In the genomic region with DNA sequence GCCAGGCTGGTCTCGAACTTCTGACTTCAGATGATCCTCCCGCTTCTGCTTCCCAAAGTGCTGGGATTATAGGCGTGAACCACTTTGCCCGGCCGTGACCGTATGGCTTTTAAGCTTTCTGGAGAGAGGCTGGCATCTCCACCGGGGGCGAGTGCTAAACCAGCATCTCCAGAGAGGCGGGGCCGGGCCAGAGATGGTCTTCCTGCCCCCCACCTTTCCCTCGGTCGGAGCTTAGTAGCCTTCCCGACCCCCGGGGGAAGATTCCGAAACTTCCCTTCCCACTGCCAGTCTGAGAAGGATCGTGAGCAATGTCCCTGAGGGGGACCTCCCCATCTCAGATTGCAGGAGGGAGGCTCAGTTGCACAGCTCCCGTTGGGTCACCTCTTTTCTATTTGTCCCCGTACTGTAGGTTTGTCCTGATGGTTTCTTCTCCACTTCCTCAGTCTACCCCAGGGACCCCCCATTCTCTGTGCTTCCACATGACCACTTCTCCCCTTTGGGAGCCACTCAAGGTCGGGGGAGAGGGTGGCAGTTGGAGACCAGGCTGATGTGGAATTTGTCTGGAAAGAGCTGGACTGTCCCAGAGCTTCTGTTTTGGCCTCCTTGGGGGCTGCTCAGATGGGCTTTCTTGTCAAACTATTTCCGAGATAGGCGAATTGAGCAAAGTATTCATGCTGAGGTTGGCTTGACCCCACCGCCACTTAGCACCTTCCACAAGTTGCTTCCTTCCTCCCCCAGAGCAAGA, we compare ENCODE assay signal across 2 cellular contexts.
TF ChIP-seq lines count a peak whose summit lies in the region.

No MANE protein-coding gene starts in this region.

TF ChIP-seq in SK-N-SH, 30 proteins besides CTCF, POLR2A, EP300 and RAD21 (continued from another document):
- TF ChIP-seq YY1 (IDR thresholded peaks at IDR 0.05; ENCODE audit: low read depth) (no peak), NRF1 (IDR thresholded peaks at IDR 0.05; ENCODE audit: low read depth, low read length) (no peak), GABPA (IDR thresholded peaks at IDR 0.05; ENCODE audit: low read depth) (no peak)
TF ChIP-seq in SK-N-SH: peak in this region for 1.

TF ChIP-seq in SK-N-SH treated with all-trans-retinoic acid at 6 μM for 48 hours, 23 proteins besides CTCF, POLR2A, EP300 and RAD21 (continued from another document):
- TF ChIP-seq, protein P1, sequence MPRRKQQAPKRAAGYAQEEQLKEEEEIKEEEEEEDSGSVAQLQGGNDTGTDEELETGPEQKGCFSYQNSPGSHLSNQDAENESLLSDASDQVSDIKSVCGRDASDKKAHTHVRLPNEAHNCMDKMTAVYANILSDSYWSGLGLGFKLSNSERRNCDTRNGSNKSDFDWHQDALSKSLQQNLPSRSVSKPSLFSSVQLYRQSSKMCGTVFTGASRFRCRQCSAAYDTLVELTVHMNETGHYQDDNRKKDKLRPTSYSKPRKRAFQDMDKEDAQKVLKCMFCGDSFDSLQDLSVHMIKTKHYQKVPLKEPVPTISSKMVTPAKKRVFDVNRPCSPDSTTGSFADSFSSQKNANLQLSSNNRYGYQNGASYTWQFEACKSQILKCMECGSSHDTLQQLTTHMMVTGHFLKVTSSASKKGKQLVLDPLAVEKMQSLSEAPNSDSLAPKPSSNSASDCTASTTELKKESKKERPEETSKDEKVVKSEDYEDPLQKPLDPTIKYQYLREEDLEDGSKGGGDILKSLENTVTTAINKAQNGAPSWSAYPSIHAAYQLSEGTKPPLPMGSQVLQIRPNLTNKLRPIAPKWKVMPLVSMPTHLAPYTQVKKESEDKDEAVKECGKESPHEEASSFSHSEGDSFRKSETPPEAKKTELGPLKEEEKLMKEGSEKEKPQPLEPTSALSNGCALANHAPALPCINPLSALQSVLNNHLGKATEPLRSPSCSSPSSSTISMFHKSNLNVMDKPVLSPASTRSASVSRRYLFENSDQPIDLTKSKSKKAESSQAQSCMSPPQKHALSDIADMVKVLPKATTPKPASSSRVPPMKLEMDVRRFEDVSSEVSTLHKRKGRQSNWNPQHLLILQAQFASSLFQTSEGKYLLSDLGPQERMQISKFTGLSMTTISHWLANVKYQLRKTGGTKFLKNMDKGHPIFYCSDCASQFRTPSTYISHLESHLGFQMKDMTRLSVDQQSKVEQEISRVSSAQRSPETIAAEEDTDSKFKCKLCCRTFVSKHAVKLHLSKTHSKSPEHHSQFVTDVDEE (CRISPR knock-in tag; IDR thresholded peaks at IDR 0.05) = no peak
- TF ChIP-seq ZFP3 (CRISPR knock-in tag; IDR thresholded peaks at IDR 0.05) (no peak), ESRRG (CRISPR knock-in tag; IDR thresholded peaks at IDR 0.05) (no peak), TOX (CRISPR knock-in tag; IDR thresholded peaks at IDR 0.05; ENCODE audit: borderline replicate concordance) (no peak), GLIS3 (CRISPR knock-in tag; IDR thresholded peaks at IDR 0.05) (no peak), BACH2 (CRISPR knock-in tag; IDR thresholded peaks at IDR 0.05; ENCODE audit: borderline replicate concordance) (no peak), SNAI2 (CRISPR knock-in tag; IDR thresholded peaks at IDR 0.05) (no peak), ZNF8 (CRISPR knock-in tag; IDR thresholded peaks at IDR 0.05) (no peak), OSR1 (CRISPR knock-in tag; IDR thresholded peaks at IDR 0.05) (no peak)
- TF ChIP-seq, protein P2, sequence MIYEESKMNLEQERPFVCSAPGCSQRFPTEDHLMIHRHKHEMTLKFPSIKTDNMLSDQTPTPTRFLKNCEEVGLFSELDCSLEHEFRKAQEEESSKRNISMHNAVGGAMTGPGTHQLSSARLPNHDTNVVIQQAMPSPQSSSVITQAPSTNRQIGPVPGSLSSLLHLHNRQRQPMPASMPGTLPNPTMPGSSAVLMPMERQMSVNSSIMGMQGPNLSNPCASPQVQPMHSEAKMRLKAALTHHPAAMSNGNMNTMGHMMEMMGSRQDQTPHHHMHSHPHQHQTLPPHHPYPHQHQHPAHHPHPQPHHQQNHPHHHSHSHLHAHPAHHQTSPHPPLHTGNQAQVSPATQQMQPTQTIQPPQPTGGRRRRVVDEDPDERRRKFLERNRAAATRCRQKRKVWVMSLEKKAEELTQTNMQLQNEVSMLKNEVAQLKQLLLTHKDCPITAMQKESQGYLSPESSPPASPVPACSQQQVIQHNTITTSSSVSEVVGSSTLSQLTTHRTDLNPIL (CRISPR knock-in tag; IDR thresholded peaks at IDR 0.05; ENCODE audit: low read depth) = no peak
- TF ChIP-seq, protein P3, sequence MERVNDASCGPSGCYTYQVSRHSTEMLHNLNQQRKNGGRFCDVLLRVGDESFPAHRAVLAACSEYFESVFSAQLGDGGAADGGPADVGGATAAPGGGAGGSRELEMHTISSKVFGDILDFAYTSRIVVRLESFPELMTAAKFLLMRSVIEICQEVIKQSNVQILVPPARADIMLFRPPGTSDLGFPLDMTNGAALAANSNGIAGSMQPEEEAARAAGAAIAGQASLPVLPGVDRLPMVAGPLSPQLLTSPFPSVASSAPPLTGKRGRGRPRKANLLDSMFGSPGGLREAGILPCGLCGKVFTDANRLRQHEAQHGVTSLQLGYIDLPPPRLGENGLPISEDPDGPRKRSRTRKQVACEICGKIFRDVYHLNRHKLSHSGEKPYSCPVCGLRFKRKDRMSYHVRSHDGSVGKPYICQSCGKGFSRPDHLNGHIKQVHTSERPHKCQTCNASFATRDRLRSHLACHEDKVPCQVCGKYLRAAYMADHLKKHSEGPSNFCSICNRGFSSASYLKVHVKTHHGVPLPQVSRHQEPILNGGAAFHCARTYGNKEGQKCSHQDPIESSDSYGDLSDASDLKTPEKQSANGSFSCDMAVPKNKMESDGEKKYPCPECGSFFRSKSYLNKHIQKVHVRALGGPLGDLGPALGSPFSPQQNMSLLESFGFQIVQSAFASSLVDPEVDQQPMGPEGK (CRISPR knock-in tag; IDR thresholded peaks at IDR 0.05; ENCODE audit: borderline replicate concordance) = no peak
